23 cellular contexts compared by ENCODE assay signal in the genomic region with DNA sequence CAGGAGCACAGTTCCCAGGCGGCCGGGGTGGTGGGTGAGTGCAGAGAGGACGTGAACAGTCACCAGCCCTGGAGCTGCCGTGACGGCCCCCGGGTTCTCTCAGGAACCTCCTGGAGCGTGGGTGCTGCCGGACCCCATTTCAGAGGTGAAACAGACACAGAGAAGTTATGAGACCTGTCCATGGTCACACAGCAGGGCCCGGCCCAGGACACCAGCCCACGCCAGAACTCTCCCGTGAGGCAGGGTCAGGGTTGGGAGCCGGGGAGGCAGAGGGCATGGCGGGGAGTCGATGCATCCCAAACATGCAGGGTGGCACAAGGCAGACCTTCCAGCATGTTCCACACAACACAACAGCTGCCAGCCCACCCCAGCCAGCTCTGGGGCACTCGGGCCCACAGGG. TPM values are rescaled to one million over a fixed set of nuclear protein-coding genes. Genes with fewer than 3 reads are reported as not detected.
"Had no signal": no experiment of that assay in that cellular context is flagged by ENCODE, and none has a peak within 500 bp of the region (broad histone marks: within the 10 kb centered on the region; RNA-seq: fewer than 3 reads in every experiment).

No MANE protein-coding gene starts in this region.

- ATAC-seq: left lung had no signal

- H3K4me1 Mint-ChIP-seq: activated naive CD8-positive, alpha-beta T cell treated with anti-CD3 and anti-CD28 coated beads, Interleukin-2, amount 10 ng/mL, durations not matched to agents 7 days and 5 days; central memory CD8-positive, alpha-beta T cell; memory B cell had no signal

- H3K27ac Mint-ChIP-seq: activated naive CD8-positive, alpha-beta T cell treated with anti-CD3 and anti-CD28 coated beads, Interleukin-2, amount 10 ng/mL, durations not matched to agents 7 days and 5 days; memory B cell had no signal

- H3K4me3 ChIP-seq: colonic mucosa, left lung, sigmoid colon, tibial artery had no signal

- H3K4me3 Mint-ChIP-seq: activated naive CD8-positive, alpha-beta T cell treated with anti-CD3 and anti-CD28 coated beads, Interleukin-2, amount 10 ng/mL, durations not matched to agents 7 days and 5 days; memory B cell had no signal

- H3K36me3 Mint-ChIP-seq: activated naive CD8-positive, alpha-beta T cell treated with anti-CD3 and anti-CD28 coated beads, Interleukin-2, amount 10 ng/mL, durations not matched to agents 7 days and 5 days; memory B cell had no signal

- H3K4me1 ChIP-seq: colonic mucosa had no signal

- DNase-seq: activated CD4-positive, alpha-beta T cell treated with anti-CD3 and anti-CD28 coated beads for 1 hour; activated gamma-delta T cell; activated naive CD8-positive, alpha-beta T cell treated with anti-CD3 and anti-CD28 coated beads, Interleukin-2, amount 10 ng/mL, durations not matched to agents 7 days and 5 days; anterior cingulate cortex; brain microvascular endothelial cell; colonic mucosa; erythroblast; foreskin melanocyte; hippocampal formation; sigmoid colon; stimulated activated CD8-positive, alpha-beta memory T cell treated with anti-CD3 and anti-CD28 coated beads, Interleukin-4, amount 100 ng/mL, for 48 hours; stimulated activated naive CD4-positive, alpha-beta T cell; SW 1271; T-helper 2 cell; tibial artery had no signal

- H3K9me3 Mint-ChIP-seq: activated naive CD8-positive, alpha-beta T cell treated with anti-CD3 and anti-CD28 coated beads, Interleukin-2, amount 10 ng/mL, durations not matched to agents 7 days and 5 days; central memory CD8-positive, alpha-beta T cell; memory B cell had no signal

- H3K27ac ChIP-seq: brain microvascular endothelial cell, colonic mucosa, parathyroid adenoma, sigmoid colon, tibial artery, VCaP had no signal

- H3K36me3 ChIP-seq: brain microvascular endothelial cell, colonic mucosa, left lung, sigmoid colon, tibial artery had no signal

- H3K9me3 ChIP-seq: colonic mucosa, left lung, sigmoid colon, tibial artery had no signal

RNA-seq across cellular contexts. Expression of gene PVALEF, which starts 3.8 kb away (rescaled TPM):
- total RNA-seq: activated CD8-positive, alpha-beta memory T cell treated with anti-CD3 and anti-CD28 coated beads for 36 hours; activated naive CD8-positive, alpha-beta T cell treated with anti-CD3 and anti-CD28 coated beads, Interleukin-2, amount 10 ng/mL, durations not matched to agents 7 days and 5 days; colonic mucosa; left lung; mononuclear cell; sigmoid colon; urinary bladder had no signal
